Comparison of ENCODE assay signal across 8 cellular contexts in genomic region chr2:156892449-156893335, GRCh38.
DNase-seq lines count a peak whose midpoint lies in the region; ATAC-seq and TF ChIP-seq lines count a peak whose summit lies in the region.

No MANE protein-coding gene starts in this region.

- peaks cover under 1% of the 10 kb centered on the region for H3K9me3 Mint-ChIP-seq in nephron progenitor cell

- H3K36me3 Mint-ChIP-seq in nephron progenitor cell (ENCODE audit: low read depth): no peaks in the 10 kb centered on the region

- H3K27ac Mint-ChIP-seq in nephron progenitor cell: no peak overlapping the region

- H3K4me3 Mint-ChIP-seq in nephron progenitor cell: peak overlapping the region; percentile 83

- in situ Hi-C loops in SK-MEL-5 (cut with HindIII; ENCODE audit: low pct_unique_long_range_greater_than_20kb, low sequenced_read_pairs): no loop called here

- H3K27me3 Mint-ChIP-seq in nephron progenitor cell (ENCODE audit: low read depth, poor library complexity): peaks cover 9% of the 10 kb centered on the region

- DNase-seq in ELF-1 (ENCODE audit: low read depth, low spot score) (peak; percentile 28), M059J (ENCODE audit: low read depth) (peak; percentile 61), SK-MEL-5 (ENCODE audit: low read depth, low spot score) (peak; percentile 79), fibroblast of gingiva (ENCODE audit: low read depth) (peak; percentile 29), nephron progenitor cell (peak; percentile 4), cortex of kidney (lab: John Stamatoyannopoulos, UW) (no peak)
- no peak for DNase-seq in stimulated activated CD4-positive, alpha-beta T cell treated with anti-CD3 and anti-CD28 coated beads, Interleukin-1b, Interleukin-23, amount 100 ng/mL, for 48 hours

- ATAC-seq in GM21786 (IDR thresholded peaks at IDR 0.05; ENCODE audit: unreplicated experiment): peak; percentile 42

- peaks cover 12% of the 10 kb centered on the region for H3K4me1 Mint-ChIP-seq in nephron progenitor cell

- peak; percentile 57 for TF ChIP-seq CTCF in nephron progenitor cell (IDR thresholded peaks at IDR 0.05)

Comparison
In these comparisons a context has a peak if more than half of its experiments do, and no peak if none do; other contexts are left out.
1. DNase-seq: peak in ELF-1 (single experiment), M059J (single experiment), SK-MEL-5 (single experiment), fibroblast of gingiva (single experiment) and nephron progenitor cell (single experiment); none in cortex of kidney (single experiment) and stimulated activated CD4-positive, alpha-beta T cell treated with anti-CD3 and anti-CD28 coated beads, Interleukin-1b, Interleukin-23, amount 100 ng/mL, for 48 hours (single experiment).